Comparison of ENCODE assay signal across 10 cellular contexts in genomic region chr9:96025995-96026572, GRCh38.
DNase-seq lines count a peak whose midpoint lies in the region; ATAC-seq and TF ChIP-seq lines count a peak whose summit lies in the region.
"Had no signal": no experiment of that assay in that cellular context is flagged by ENCODE, and none has a peak within 500 bp of the region (broad histone marks: within the 10 kb centered on the region; RNA-seq: fewer than 3 reads in every experiment).

No MANE protein-coding gene starts in this region.

- peaks cover 31% of the 10 kb centered on the region for H3K27me3 Mint-ChIP-seq in HFFc6 (ENCODE audit: insufficient read depth)
- peaks cover 43% of the 10 kb centered on the region for H3K27me3 Mint-ChIP-seq in nephron progenitor cell (ENCODE audit: low read depth, poor library complexity)

- DNase-seq in ELF-1 (ENCODE audit: low read depth, low spot score) (peak; percentile 89), HFFc6 (no peak), erythroblast (lab: John Stamatoyannopoulos, UW) (peak; percentile 47), nephron progenitor cell (peak; percentile 73), EL (no peak)
- no peak for DNase-seq in effector CD4-positive, alpha-beta T cell
- DNase-seq in stimulated activated naive CD4-positive, alpha-beta T cell treated with Interleukin-2 at 50 U/mL for 16 hours (lab: John Stamatoyannopoulos, UW) = no peak
- DNase-seq: activated CD4-positive, alpha-beta T cell treated with anti-CD3 and anti-CD28 coated beads, Interleukin-2, amount 50 U/mL, for 1 hour; NCI-H1105 treated with DMSO at 0.1 percent for 48 hours had no signal

- no peak for TF ChIP-seq POLR2A in erythroblast (IDR thresholded peaks at IDR 0.05; ENCODE audit: low read length)

- no peaks in the 10 kb centered on the region for H3K36me3 Mint-ChIP-seq in HFFc6 (ENCODE audit: low read depth)
- no peaks in the 10 kb centered on the region for H3K36me3 Mint-ChIP-seq in nephron progenitor cell (ENCODE audit: low read depth)

- TF ChIP-seq CTCF in HFFc6 (IDR thresholded peaks at IDR 0.05) = peak; percentile 20; the same call in 1 of the 2 replicates
- peak; percentile 53 for TF ChIP-seq CTCF in nephron progenitor cell (IDR thresholded peaks at IDR 0.05)

- H3K9me3 Mint-ChIP-seq in HFFc6 (no peaks in the 10 kb centered on the region; the same call in 1 of the 2 replicates), nephron progenitor cell (peaks cover 3% of the 10 kb centered on the region)

- H3K27ac Mint-ChIP-seq in HFFc6 (no peak overlapping the region), nephron progenitor cell (no peak overlapping the region)

- no peaks in the 10 kb centered on the region for H3K4me1 Mint-ChIP-seq in HFFc6 (ENCODE audit: low read depth)
- H3K4me1 Mint-ChIP-seq in nephron progenitor cell = peaks cover 48% of the 10 kb centered on the region

- no peak overlapping the region for H3K4me3 Mint-ChIP-seq in HFFc6
- H3K4me3 Mint-ChIP-seq in nephron progenitor cell = peak overlapping the region; percentile 14

- no peak for ATAC-seq in GM18858 (IDR thresholded peaks at IDR 0.05; ENCODE audit: unreplicated experiment)

Comparison
In these comparisons a context has a peak if more than half of its experiments do, and no peak if none do; other contexts are left out.
1. DNase-seq: peak in ELF-1 (single experiment), erythroblast (2 of 2) and nephron progenitor cell (single experiment); none in HFFc6 (single experiment), EL (single experiment), effector CD4-positive, alpha-beta T cell (single experiment) and stimulated activated naive CD4-positive, alpha-beta T cell treated with Interleukin-2 at 50 U/mL for 16 hours (single experiment).